ENCODE assay signal across 9 cellular contexts in genomic region chrX:19683358-19683757, GRCh38.
DNase-seq lines count a peak whose midpoint lies in the region; ATAC-seq and TF ChIP-seq lines count a peak whose summit lies in the region.
"Had no signal": no experiment of that assay in that cellular context is flagged by ENCODE, and none has a peak within 500 bp of the region (broad histone marks: within the 10 kb centered on the region; RNA-seq: fewer than 3 reads in every experiment).

No MANE protein-coding gene starts in this region.

- H3K27ac ChIP-seq in epithelial cell of prostate (peak overlapping the region; percentile 73), ovary (no peak overlapping the region)

- no peaks in the 10 kb centered on the region for H3K27me3 ChIP-seq in ovary

- H3K4me3 ChIP-seq in ovary: no peak overlapping the region

- no peaks in the 10 kb centered on the region for H3K27me3 Mint-ChIP-seq in T-helper 1 cell treated with Interleukin-12 subunit alpha and Interleukin-12 subunit beta and Interleukin-4 antibody, amounts not matched to agents 30 μg/mL and 1 μg/mL, for 36 hours (ENCODE audit: low read depth)
- no peaks in the 10 kb centered on the region for H3K27me3 Mint-ChIP-seq in stimulated activated naive CD8-positive, alpha-beta T cell treated with anti-CD3 and anti-CD28 coated beads, Interleukin-15, Interleukin-2, amounts not matched to agents 100 ng/mL and 50 ng/mL, for 24 hours

- no peak for TF ChIP-seq POLR2A in ovary (IDR thresholded peaks at IDR 0.05)

- no peaks in the 10 kb centered on the region for H3K36me3 ChIP-seq in ovary

- WGBS in ovary, 3 donors: 30 to 47% (median 39%) methylated on average over 3 of the region's 3 CpGs

- intact Hi-C loops in ovary (cut with DNase I): no loop called here

- DNase-seq in T-helper 1 cell (no peak), epithelial cell of prostate (ENCODE audit: low read depth, low spot score) (no peak), ovary (no peak), SHP77 treated with DMSO at 0.1 percent for 48 hours (lab: John Stamatoyannopoulos, UW) (no peak), AML-193 (lab: John Stamatoyannopoulos, UW) (no peak)

- no peaks in the 10 kb centered on the region for H3K9me3 ChIP-seq in ovary

- H3K27ac Mint-ChIP-seq in T-helper 1 cell treated with Interleukin-12 subunit alpha and Interleukin-12 subunit beta and Interleukin-4 antibody, amounts not matched to agents 30 μg/mL and 1 μg/mL, for 36 hours: peak overlapping the region; percentile 97
- H3K27ac Mint-ChIP-seq in stimulated activated naive CD8-positive, alpha-beta T cell treated with anti-CD3 and anti-CD28 coated beads, Interleukin-15, Interleukin-2, amounts not matched to agents 100 ng/mL and 50 ng/mL, for 24 hours: peak overlapping the region; percentile 97

- peak; percentile 7 for ATAC-seq in HG03521 (IDR thresholded peaks at IDR 0.05; ENCODE audit: unreplicated experiment)
- ATAC-seq: left colon had no signal

- no peak for TF ChIP-seq EP300 in ovary (IDR thresholded peaks at IDR 0.05)

- H3K4me1 Mint-ChIP-seq in T-helper 1 cell treated with Interleukin-12 subunit alpha and Interleukin-12 subunit beta and Interleukin-4 antibody, amounts not matched to agents 30 μg/mL and 1 μg/mL, for 36 hours (ENCODE audit: low read depth): peaks cover 65% of the 10 kb centered on the region
- H3K4me1 Mint-ChIP-seq in stimulated activated naive CD8-positive, alpha-beta T cell treated with anti-CD3 and anti-CD28 coated beads, Interleukin-15, Interleukin-2, amounts not matched to agents 100 ng/mL and 50 ng/mL, for 24 hours (ENCODE audit: low read depth): peaks cover 91% of the 10 kb centered on the region

- H3K4me3 Mint-ChIP-seq in T-helper 1 cell treated with Interleukin-12 subunit alpha and Interleukin-12 subunit beta and Interleukin-4 antibody, amounts not matched to agents 30 μg/mL and 1 μg/mL, for 36 hours: peak overlapping the region; percentile 77
- peak overlapping the region; percentile 75 for H3K4me3 Mint-ChIP-seq in stimulated activated naive CD8-positive, alpha-beta T cell treated with anti-CD3 and anti-CD28 coated beads, Interleukin-15, Interleukin-2, amounts not matched to agents 100 ng/mL and 50 ng/mL, for 24 hours

- no peak for TF ChIP-seq CTCF in ovary (IDR thresholded peaks at IDR 0.05)

- H3K36me3 Mint-ChIP-seq in T-helper 1 cell treated with Interleukin-12 subunit alpha and Interleukin-12 subunit beta and Interleukin-4 antibody, amounts not matched to agents 30 μg/mL and 1 μg/mL, for 36 hours (ENCODE audit: low read depth): peaks cover 31% of the 10 kb centered on the region
- peaks cover 60% of the 10 kb centered on the region for H3K36me3 Mint-ChIP-seq in stimulated activated naive CD8-positive, alpha-beta T cell treated with anti-CD3 and anti-CD28 coated beads, Interleukin-15, Interleukin-2, amounts not matched to agents 100 ng/mL and 50 ng/mL, for 24 hours (ENCODE audit: low read depth)

- no peaks in the 10 kb centered on the region for H3K4me1 ChIP-seq in ovary (ENCODE audit: insufficient read depth)

- no peaks in the 10 kb centered on the region for H3K9me3 Mint-ChIP-seq in T-helper 1 cell treated with Interleukin-12 subunit alpha and Interleukin-12 subunit beta and Interleukin-4 antibody, amounts not matched to agents 30 μg/mL and 1 μg/mL, for 36 hours
- no peaks in the 10 kb centered on the region for H3K9me3 Mint-ChIP-seq in stimulated activated naive CD8-positive, alpha-beta T cell treated with anti-CD3 and anti-CD28 coated beads, Interleukin-15, Interleukin-2, amounts not matched to agents 100 ng/mL and 50 ng/mL, for 24 hours
